ENCODE assay signal across 9 cellular contexts in the genomic region with DNA sequence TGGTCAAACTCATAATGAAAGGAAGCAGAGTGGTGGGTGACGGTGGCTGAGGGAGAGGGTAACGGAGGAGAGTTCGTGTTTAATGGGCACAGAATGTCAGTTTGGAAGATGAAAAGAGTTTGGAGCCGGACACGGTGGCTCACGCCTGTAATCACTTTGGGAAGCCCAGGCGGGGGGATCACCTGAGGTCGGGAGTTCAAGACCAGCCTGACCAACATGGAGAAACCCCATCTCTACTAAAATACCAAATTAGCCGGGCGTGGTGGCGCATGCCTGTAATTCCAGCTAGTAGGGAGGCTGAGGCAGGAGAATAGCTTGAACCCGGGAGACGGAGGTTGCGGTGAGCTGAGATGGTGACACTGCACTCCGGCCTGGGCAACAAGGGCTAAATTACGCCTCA. TPM values are rescaled to one million over a fixed set of nuclear protein-coding genes. Genes with fewer than 3 reads are reported as not detected.
DNase-seq lines count a peak whose midpoint lies in the region; ATAC-seq, FAIRE-seq and TF ChIP-seq lines count a peak whose summit lies in the region.
"Had no signal": no experiment of that assay in that cellular context is flagged by ENCODE, and none has a peak within 500 bp of the region (broad histone marks: within the 10 kb centered on the region; RNA-seq: fewer than 3 reads in every experiment).

No MANE protein-coding gene starts in this region.

- no peak overlapping the region for H2AFZ ChIP-seq in PC-9

- H3K4me2 ChIP-seq in PC-9: peak overlapping the region; percentile 83

- no peaks in the 10 kb centered on the region; the same call in 1 of the 2 replicates for H4K20me1 ChIP-seq in PC-9 (ENCODE audit: insufficient read depth)

- peak overlapping the region; percentile 63 for H3K4me3 ChIP-seq in GM12864 (ENCODE audit: low read depth, low read length)
- H3K4me3 ChIP-seq in PC-9: peak overlapping the region; percentile 63

- H3K27me3 Mint-ChIP-seq in effector memory CD8-positive, alpha-beta T cell: no peaks in the 10 kb centered on the region
- H3K27me3 Mint-ChIP-seq in progenitor cell of endocrine pancreas: peaks cover 5% of the 10 kb centered on the region

- peak overlapping the region; percentile 93 to 94 for H3K4me3 Mint-ChIP-seq in effector memory CD8-positive, alpha-beta T cell
- peak overlapping the region; percentile 89 for H3K4me3 Mint-ChIP-seq in progenitor cell of endocrine pancreas (ENCODE audit: low read depth)

- no peak for FAIRE-seq in HTR-8/SVneo (lab: Jason Lieb, UNC)

- H3K4me1 Mint-ChIP-seq in effector memory CD8-positive, alpha-beta T cell (ENCODE audit: low read depth in 2 of 2): peaks cover 23 to 28% of the 10 kb centered on the region in 2 donors
- peaks cover 20% of the 10 kb centered on the region for H3K4me1 Mint-ChIP-seq in progenitor cell of endocrine pancreas (ENCODE audit: low read depth)

- H3K27ac ChIP-seq in PC-9: no peak overlapping the region

- peaks cover 12% of the 10 kb centered on the region for H3K36me3 ChIP-seq in PC-9 (ENCODE audit: low read depth)

- intact Hi-C loops in PC-9 (cut with micrococcal nuclease; ENCODE audit: unreplicated experiment) (loop anchor here (10.0 kb wide), 1 partner anchor 70 kb away; no protein-coding TSS in a partner anchor), sciatic nerve (cut with DNase I) (no loop called here)

- no peaks in the 10 kb centered on the region for H3K9me3 Mint-ChIP-seq in effector memory CD8-positive, alpha-beta T cell
- H3K9me3 Mint-ChIP-seq in progenitor cell of endocrine pancreas (ENCODE audit: low read depth): peaks cover 11% of the 10 kb centered on the region

- peaks cover 36% of the 10 kb centered on the region for H3K36me3 Mint-ChIP-seq in effector memory CD8-positive, alpha-beta T cell (ENCODE audit: insufficient read depth)
- peaks cover 8% of the 10 kb centered on the region for H3K36me3 Mint-ChIP-seq in progenitor cell of endocrine pancreas (ENCODE audit: insufficient read depth)

- BruUV-seq in PC-9 (replicated peaks; lab: Mats Ljungman, UMichigan): no TSS peak

- peaks cover 23% of the 10 kb centered on the region for H3K79me2 ChIP-seq in PC-9 (ENCODE audit: low read depth)

- peaks cover 18% of the 10 kb centered on the region; the same call in 1 of the 2 replicates for H3K4me1 ChIP-seq in PC-9 (replicated peaks; ENCODE audit: insufficient read depth)

- H3K9me2 ChIP-seq in PC-9 (ENCODE audit: insufficient read depth): no peaks in the 10 kb centered on the region

- no peaks in the 10 kb centered on the region for H3K9me3 ChIP-seq in PC-9 (ENCODE audit: insufficient read depth, low read depth)
- H3K9me3 ChIP-seq: heart right ventricle had no signal

- POLR2A ChIA-PET in PC-9 (lab: Charles Lee; ENCODE audit: unreplicated experiment): interaction anchor here (0.6 kb wide), 1 partner anchor 165 kb away, joined by 4 read pairs; no protein-coding TSS in a partner anchor

- H3F3A ChIP-seq in PC-9 (ENCODE audit: insufficient read depth, low read depth): no peaks in the 10 kb centered on the region

- H3K27me3 ChIP-seq in PC-9 (ENCODE audit: insufficient read depth, low read depth): no peaks in the 10 kb centered on the region
- H3K27me3 ChIP-seq: heart right ventricle had no signal

- TF ChIP-seq CTCF in GM12864 (IDR thresholded peaks at IDR 0.05; ENCODE audit: low read depth, low read length, missing control alignments) (no peak), PC-9 (conservative IDR thresholded peaks at IDR 0.05) (no peak), progenitor cell of endocrine pancreas (IDR thresholded peaks at IDR 0.05; ENCODE audit: unreplicated experiment) (no peak)

- DNase-seq in GM12864 (ENCODE audit: low read depth): no peak
- DNase-seq in PC-9: no peak
- DNase-seq in effector memory CD8-positive, alpha-beta T cell: peak in 1 of 3 experiments; percentile 5
- no peak for DNase-seq in progenitor cell of endocrine pancreas (ENCODE audit: low spot score, unreplicated experiment)
- DNase-seq in HTR-8/SVneo (ENCODE audit: insufficient read length, low spot score): no peak
- DNase-seq in sciatic nerve (ENCODE audit: low spot score): no peak
- DNase-seq in AG08396 (ENCODE audit: low spot score): no peak

- H3K27ac Mint-ChIP-seq in effector memory CD8-positive, alpha-beta T cell: peak overlapping the region; percentile 96 to 97
- peak overlapping the region; percentile 65 for H3K27ac Mint-ChIP-seq in progenitor cell of endocrine pancreas

- ATAC-seq in effector memory CD8-positive, alpha-beta T cell (replicated peaks): no peak
- no peak for ATAC-seq in sciatic nerve
- ATAC-seq in GM19463 (IDR thresholded peaks at IDR 0.05; ENCODE audit: unreplicated experiment): no peak

- CTCF ChIA-PET in PC-9 (lab: Charles Lee): no interaction called here

RNA-seq across cellular contexts. Expression of a gene that starts 1.3 kb away (rescaled TPM):
- total RNA-seq in PC-9 (2021): 26.7 and 33.1 TPM in 2 replicates
- total RNA-seq in progenitor cell of endocrine pancreas: 51.9 and 52.3 TPM in 2 replicates
- 15.8 TPM for total RNA-seq in sciatic nerve

RNA-seq across cellular contexts. Expression of a gene that starts 38.0 kb away (rescaled TPM):
- total RNA-seq in PC-9 (2021): not detected in 2 replicates
- total RNA-seq in progenitor cell of endocrine pancreas: 0.19 TPM in 1 of 2 replicates, not detected in the other
- 0.04 TPM for total RNA-seq in sciatic nerve
- total RNA-seq: heart right ventricle had no signal
